In the genomic region with DNA sequence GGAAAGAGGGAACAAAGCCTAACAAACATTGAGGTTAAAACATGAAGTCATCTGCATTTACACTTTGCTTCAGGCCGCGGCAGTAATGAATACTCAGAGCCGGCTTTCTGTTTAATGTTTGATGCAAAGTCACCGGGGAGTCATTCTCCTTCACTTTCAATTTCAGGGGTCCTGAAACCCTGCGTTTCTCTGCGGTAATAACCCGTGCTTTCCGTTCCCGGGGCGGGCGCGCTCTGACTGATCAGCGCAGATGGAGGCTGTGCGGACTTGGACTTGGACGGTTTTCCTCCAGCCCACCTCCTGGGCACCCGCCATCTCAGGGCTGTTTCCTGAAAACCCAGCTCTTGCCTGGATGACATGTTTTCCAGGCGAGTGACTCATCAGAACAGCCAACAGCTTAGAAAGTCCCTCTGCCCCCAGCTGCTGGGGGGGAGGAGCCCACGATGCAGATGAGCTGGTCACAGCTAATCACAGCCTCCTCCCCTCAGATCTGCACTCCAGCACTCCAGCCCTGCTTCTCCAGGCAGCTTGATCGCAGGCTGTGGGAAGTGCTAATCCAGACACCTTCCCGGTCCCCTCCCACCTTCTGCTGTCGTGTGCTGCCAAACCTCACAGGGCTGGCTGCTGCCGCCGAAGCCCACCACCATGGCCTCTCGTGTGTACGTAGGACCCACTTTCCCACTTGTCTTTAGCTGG, we compare ENCODE assay signal across 8 cellular contexts.
DNase-seq lines count a peak whose midpoint lies in the region; ATAC-seq lines count a peak whose summit lies in the region.

No MANE protein-coding gene starts in this region.

- H3K36me3 ChIP-seq in endocrine pancreas (ENCODE audit: control insufficient read depth, insufficient read depth, low read length): no peaks in the 10 kb centered on the region

- H3K9me3 ChIP-seq in endocrine pancreas (ENCODE audit: control insufficient read depth, low read length): no peaks in the 10 kb centered on the region

- H3K27me3 Mint-ChIP-seq in memory B cell: no peaks in the 10 kb centered on the region

- H3K4me1 ChIP-seq in endocrine pancreas (ENCODE audit: control insufficient read depth, insufficient read depth, low read length): no peaks in the 10 kb centered on the region

- ATAC-seq in GM19397 (IDR thresholded peaks at IDR 0.05; ENCODE audit: unreplicated experiment) (peak; percentile 73), HG03521 (IDR thresholded peaks at IDR 0.05; ENCODE audit: unreplicated experiment) (peak; percentile 74), memory B cell (ENCODE audit: low read depth) (peak; percentile 87)

- peak overlapping the region; percentile 89 for H3K4me3 Mint-ChIP-seq in memory B cell

- H3K27me3 ChIP-seq in endocrine pancreas (ENCODE audit: control insufficient read depth, insufficient read depth, low read length): no peaks in the 10 kb centered on the region

- peak overlapping the region; percentile 96 for H3K27ac Mint-ChIP-seq in memory B cell

- H3K4me3 ChIP-seq in endocrine pancreas (ENCODE audit: control insufficient read depth, insufficient read depth, low read length): peak overlapping the region; percentile 48

- peaks cover 3% of the 10 kb centered on the region for H3K36me3 Mint-ChIP-seq in memory B cell

- no peaks in the 10 kb centered on the region for H3K9me3 Mint-ChIP-seq in memory B cell

- H3K9ac ChIP-seq in endocrine pancreas (ENCODE audit: control insufficient read depth, insufficient read depth, low read length): peak overlapping the region; percentile 75

- DNase-seq in C1 segment of cervical spinal cord (lab: John Stamatoyannopoulos, UW) (peak in 13 of 14 donors; percentile 20 to 94 (median 53)), NCI-H748 treated with DMSO at 0.1 percent for 48 hours (lab: John Stamatoyannopoulos, UW) (peak; percentile 66), memory B cell (ENCODE audit: low spot score in 2 of 2) (peak; percentile 67 to 76)
- DNase-seq in activated CD8-positive, alpha-beta memory T cell treated with anti-CD3 and anti-CD28 coated beads for 48 hours (ENCODE audit: low read depth in 2 of 3, low spot score in 2 of 3): peak; percentile 43 to 75 (median 70)
- DNase-seq in stimulated activated CD4-positive, alpha-beta T cell treated with anti-CD3 and anti-CD28 coated beads, TNF-alpha, amount 100 ng/mL, for 4 hours (ENCODE audit: low read depth in 3 of 3): peak; percentile 64 to 70 (median 68)

- peaks cover 5% of the 10 kb centered on the region for H3K4me1 Mint-ChIP-seq in memory B cell

Comparison
In these comparisons a context has a peak if more than half of its experiments do, and no peak if none do; other contexts are left out.
1. Peak in every context shown above with its lines: DNase-seq, ATAC-seq and H3K4me3 ChIP-seq.